8 cellular contexts compared by ENCODE assay signal in genomic region chr3:159988617-159989251, GRCh38. TPM values are rescaled to one million over a fixed set of nuclear protein-coding genes. Genes with fewer than 3 reads are reported as not detected.
A peak's percentile ranks its signal among the peaks of the same experiment; 100 is the strongest.
DNase-seq lines count a peak whose midpoint lies in the region; ATAC-seq and TF ChIP-seq lines count a peak whose summit lies in the region.

TSS of gene IL12A (plus strand) at chr3:159988835.

- H3K36me3 ChIP-seq in thyroid gland = no peaks in the 10 kb centered on the region

- peaks cover 39% of the 10 kb centered on the region for H3K4me1 Mint-ChIP-seq in osteocyte (ENCODE audit: unreplicated experiment)

- no peaks in the 10 kb centered on the region for H3K27me3 Mint-ChIP-seq in osteocyte (ENCODE audit: unreplicated experiment)

- peak; percentile 96 for DNase-seq in DMS 273 (lab: John Stamatoyannopoulos, UW; ENCODE audit: unreplicated experiment)
- DNase-seq in HL-60 (ENCODE audit: low read depth in 1 of 2, low spot score in 1 of 2) = peak; percentile 41 to 70
- DNase-seq in RPMI7951 (ENCODE audit: low read depth) = peak; percentile 66
- DNase-seq in activated gamma-delta T cell treated with anti-CD3 and anti-CD28 coated beads, Interleukin-2, amount 50 U/mL, for 16 hours (ENCODE audit: low read depth) = peak; percentile 76
- peak; percentile 81 for DNase-seq in globus pallidus (ENCODE audit: low spot score)
- DNase-seq in osteocyte (ENCODE audit: extremely low spot score, unreplicated experiment) = peak; percentile 92
- peak; percentile 76 to 83 for DNase-seq in thyroid gland

- H3K4me3 Mint-ChIP-seq in osteocyte (ENCODE audit: unreplicated experiment) = peak within 1 kb of the TSS; percentile 80

- peak; percentile 85 for ATAC-seq in GM19468 (IDR thresholded peaks at IDR 0.05; ENCODE audit: extremely low read depth, unreplicated experiment)

- peaks cover 3 to 4% of the 10 kb centered on the region in 2 donors for H3K4me1 ChIP-seq in thyroid gland

- H3K9me3 Mint-ChIP-seq in osteocyte (ENCODE audit: unreplicated experiment) = peaks cover 5% of the 10 kb centered on the region

- intact Hi-C loops in thyroid gland (cut with DNase I) = no loop called here

- TF ChIP-seq CTCF in HL-60 (IDR thresholded peaks at IDR 0.05; ENCODE audit: insufficient read depth, low read length) = peak; percentile 81
- peak; percentile 99 for TF ChIP-seq CTCF in osteocyte (IDR thresholded peaks at IDR 0.05)
- peak; percentile 64 to 97 (median 84) for TF ChIP-seq CTCF in thyroid gland (IDR thresholded peaks at IDR 0.05)

- H3K27ac ChIP-seq in HL-60 (replicated peaks) = no peak within 1 kb of the TSS
- H3K27ac ChIP-seq in thyroid gland = no peak within 1 kb of the TSS

- TF ChIP-seq POLR2A in thyroid gland (IDR thresholded peaks at IDR 0.05) = no peak

- H3K4me3 ChIP-seq in HL-60 (replicated peaks; ENCODE audit: insufficient read depth, low read length) (peak within 1 kb of the TSS; percentile 61), thyroid gland (replicated peaks in 1 of 3) (peak within 1 kb of the TSS; percentile 53 to 78 (median 54))

- 1% methylated on average over 29 to 33 of the region's 54 CpGs for WGBS in thyroid gland, 2 donors

- no peaks in the 10 kb centered on the region for H3K36me3 Mint-ChIP-seq in osteocyte (ENCODE audit: unreplicated experiment)

- no peaks in the 10 kb centered on the region for H3K9me3 ChIP-seq in thyroid gland

- peaks cover 4% of the 10 kb centered on the region for H3K27me3 ChIP-seq in HL-60 (ENCODE audit: insufficient read depth, poor library complexity, severe bottlenecking)
- H3K27me3 ChIP-seq in thyroid gland = no peaks in the 10 kb centered on the region

- H3K27ac Mint-ChIP-seq in osteocyte (ENCODE audit: unreplicated experiment) = peak within 1 kb of the TSS; percentile 75

RNA-seq across cellular contexts. Expression of gene IL12A, which starts in this region (rescaled TPM):
- total RNA-seq in RPMI7951 (2014; rRNA removed; shearing (Covaris generic)) = 0.49 and 0.72 TPM in 2 replicates
- total RNA-seq in osteocyte (0.50 TPM in 1 of 2 replicates, not detected in the other), thyroid gland (1 to 10 TPM in 1 of 4 donors, under 1 TPM in 1, not detected in 2; 0.75 to 1.4 TPM)

Comparison
In these comparisons a context has a peak if more than half of its experiments do, and no peak if none do; other contexts are left out.
1. Peak in DNase-seq in RPMI7951; RNA of the gene not detected or under 1 TPM.
2. Peak in DNase-seq in osteocyte; RNA of the gene not detected or under 1 TPM.